ENCODE assay signal across 2 cellular contexts in genomic region chr22:41531422-41531727, GRCh38.
A peak's percentile ranks its signal among the peaks of the same experiment; 100 is the strongest.
TF ChIP-seq lines count a peak whose summit lies in the region.

No MANE protein-coding gene starts in this region.

TF ChIP-seq in GM12891, 5 proteins besides CTCF, POLR2A, EP300 and RAD21:
- TF ChIP-seq POLR2AphosphoS5 (IDR thresholded peaks at IDR 0.05; ENCODE audit: low read depth, low read length), result 0 out of 2 replicates have a peak, but pooled peaks have one; percentile 0
- no peak for TF ChIP-seq TAF1 (IDR thresholded peaks at IDR 0.05; ENCODE audit: low read depth, low read length)

TF ChIP-seq in GM12878, 131 proteins besides CTCF, POLR2A, EP300 and RAD21:
- TF ChIP-seq SIN3A (IDR thresholded peaks at IDR 0.05; ENCODE audit: low read depth, low read length) (no peak), GABPA (IDR thresholded peaks at IDR 0.05; ENCODE audit: low read depth) (no peak), CUX1 (IDR thresholded peaks at IDR 0.05; ENCODE audit: insufficient replicate concordance, low read depth, low read length) (no peak), IKZF2 (IDR thresholded peaks at IDR 0.05) (no peak), CEBPB (IDR thresholded peaks at IDR 0.05; ENCODE audit: borderline replicate concordance in 1 of 2, low read depth in 2 of 2, low read length in 2 of 2) (no peak), TCF3 (IDR thresholded peaks at IDR 0.05; ENCODE audit: borderline replicate concordance, insufficient read depth, low read depth, low read length) (no peak), RFX5 (IDR thresholded peaks at IDR 0.05; ENCODE audit: low read depth, low read length) (no peak), SMAD1 (IDR thresholded peaks at IDR 0.05; ENCODE audit: low read depth, partially characterized antibody) (no peak), CREB1 (IDR thresholded peaks at IDR 0.05; ENCODE audit: low read depth) (no peak), BMI1 (IDR thresholded peaks at IDR 0.05; ENCODE audit: borderline replicate concordance) (no peak), SMAD5 (IDR thresholded peaks at IDR 0.05; ENCODE audit: low read depth) (no peak), ZNF384 (IDR thresholded peaks at IDR 0.05; ENCODE audit: borderline replicate concordance, low read depth, low read length) (no peak), NFXL1 (IDR thresholded peaks at IDR 0.05; ENCODE audit: borderline replicate concordance) (no peak), CEBPZ (IDR thresholded peaks at IDR 0.05; ENCODE audit: low read depth, low read length) (no peak), HDGF (IDR thresholded peaks at IDR 0.05) (no peak), REST (IDR thresholded peaks at IDR 0.05; ENCODE audit: low read depth, low read length) (no peak)
- TF ChIP-seq, protein P1, sequence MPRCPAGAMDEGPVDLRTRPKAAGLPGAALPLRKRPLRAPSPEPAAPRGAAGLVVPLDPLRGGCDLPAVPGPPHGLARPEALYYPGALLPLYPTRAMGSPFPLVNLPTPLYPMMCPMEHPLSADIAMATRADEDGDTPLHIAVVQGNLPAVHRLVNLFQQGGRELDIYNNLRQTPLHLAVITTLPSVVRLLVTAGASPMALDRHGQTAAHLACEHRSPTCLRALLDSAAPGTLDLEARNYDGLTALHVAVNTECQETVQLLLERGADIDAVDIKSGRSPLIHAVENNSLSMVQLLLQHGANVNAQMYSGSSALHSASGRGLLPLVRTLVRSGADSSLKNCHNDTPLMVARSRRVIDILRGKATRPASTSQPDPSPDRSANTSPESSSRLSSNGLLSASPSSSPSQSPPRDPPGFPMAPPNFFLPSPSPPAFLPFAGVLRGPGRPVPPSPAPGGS (IDR thresholded peaks at IDR 0.05; ENCODE audit: borderline replicate concordance, insufficient read depth, low read depth, low read length, poor library complexity, severe bottlenecking), result no peak
- TF ChIP-seq, protein P2, sequence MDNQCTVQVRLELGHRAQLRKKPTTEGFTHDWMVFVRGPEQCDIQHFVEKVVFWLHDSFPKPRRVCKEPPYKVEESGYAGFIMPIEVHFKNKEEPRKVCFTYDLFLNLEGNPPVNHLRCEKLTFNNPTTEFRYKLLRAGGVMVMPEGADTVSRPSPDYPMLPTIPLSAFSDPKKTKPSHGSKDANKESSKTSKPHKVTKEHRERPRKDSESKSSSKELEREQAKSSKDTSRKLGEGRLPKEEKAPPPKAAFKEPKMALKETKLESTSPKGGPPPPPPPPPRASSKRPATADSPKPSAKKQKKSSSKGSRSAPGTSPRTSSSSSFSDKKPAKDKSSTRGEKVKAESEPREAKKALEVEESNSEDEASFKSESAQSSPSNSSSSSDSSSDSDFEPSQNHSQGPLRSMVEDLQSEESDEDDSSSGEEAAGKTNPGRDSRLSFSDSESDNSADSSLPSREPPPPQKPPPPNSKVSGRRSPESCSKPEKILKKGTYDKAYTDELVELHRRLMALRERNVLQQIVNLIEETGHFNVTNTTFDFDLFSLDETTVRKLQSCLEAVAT (IDR thresholded peaks at IDR 0.05), result no peak
